16 cellular contexts compared by ENCODE assay signal in genomic region chr11:23903044-23903704, GRCh38.
DNase-seq lines count a peak whose midpoint lies in the region; FAIRE-seq and TF ChIP-seq lines count a peak whose summit lies in the region.
"Had no signal": no experiment of that assay in that cellular context is flagged by ENCODE, and none has a peak within 500 bp of the region (broad histone marks: within the 10 kb centered on the region; RNA-seq: fewer than 3 reads in every experiment).

No MANE protein-coding gene starts in this region.

- H3K27me3 ChIP-seq in keratinocyte (ENCODE audit: control insufficient read depth, extremely low read depth, insufficient read depth, low read length) (no peaks in the 10 kb centered on the region), tibial nerve (no peaks in the 10 kb centered on the region), Peyer's patch (no peaks in the 10 kb centered on the region)

- H4K20me1 ChIP-seq in keratinocyte (ENCODE audit: control insufficient read depth, extremely low read depth, insufficient read depth, low read length), result no peaks in the 10 kb centered on the region

- no peak overlapping the region for H3K4me3 ChIP-seq in astrocyte of the spinal cord (ENCODE audit: low read depth, low read length)
- no peak overlapping the region for H3K4me3 ChIP-seq in keratinocyte (ENCODE audit: control insufficient read depth in 2 of 3, extremely low read depth in 1 of 3, insufficient read depth in 2 of 3, low read depth in 1 of 3, low read length in 3 of 3)
- H3K4me3 ChIP-seq in tibial nerve, result no peak overlapping the region
- no peak overlapping the region for H3K4me3 ChIP-seq in Peyer's patch
- H3K4me3 ChIP-seq: HAP-1 had no signal

- no peaks in the 10 kb centered on the region for H3K9me1 ChIP-seq in keratinocyte (ENCODE audit: control insufficient read depth, extremely low read depth, insufficient read depth, low read length)

- no peak overlapping the region for H3K9ac ChIP-seq in keratinocyte (ENCODE audit: control insufficient read depth, extremely low read depth, insufficient read depth, low read length)

- peaks cover 3% of the 10 kb centered on the region for H3K4me1 ChIP-seq in keratinocyte (ENCODE audit: control insufficient read depth, extremely low read depth, insufficient read depth, low read length)
- no peaks in the 10 kb centered on the region for H3K4me1 ChIP-seq in tibial nerve
- no peaks in the 10 kb centered on the region for H3K4me1 ChIP-seq in Peyer's patch
- H3K4me1 ChIP-seq: HAP-1 had no signal

- intact Hi-C loops in posterior cingulate gyrus (cut with DNase I), result no loop called here

- no peak for TF ChIP-seq POLR2A in tibial nerve (IDR thresholded peaks at IDR 0.05)
- no peak for TF ChIP-seq POLR2A in Peyer's patch (IDR thresholded peaks at IDR 0.05)

- dilution Hi-C loops in keratinocyte (cut with MboI; ENCODE audit: extremely low pct_ligation_motif_present, low sequenced_read_pairs), result no loop called here

- 56 to 66% methylated on average over 7 of the region's 7 CpGs for WGBS in tibial nerve, 2 donors

- no peak overlapping the region for H2AFZ ChIP-seq in keratinocyte (ENCODE audit: control insufficient read depth, low read length)

- FAIRE-seq in HTR-8/SVneo (lab: Jason Lieb, UNC) (peak; percentile 69), keratinocyte (lab: Jason Lieb, UNC) (no peak)

- H3K36me3 ChIP-seq in keratinocyte (ENCODE audit: control insufficient read depth in 2 of 2, extremely low read depth in 1 of 2, insufficient read depth in 2 of 2, low read length in 2 of 2), result no peaks in the 10 kb centered on the region
- no peaks in the 10 kb centered on the region for H3K36me3 ChIP-seq in tibial nerve
- no peaks in the 10 kb centered on the region for H3K36me3 ChIP-seq in Peyer's patch
- H3K36me3 ChIP-seq: HAP-1 had no signal

- in situ Hi-C loops in astrocyte of the spinal cord (cut with HindIII; ENCODE audit: low sequenced_read_pairs), result no loop called here

- TF ChIP-seq EP300 in tibial nerve (IDR thresholded peaks at IDR 0.05), result no peak

- H3K79me2 ChIP-seq in keratinocyte (ENCODE audit: control insufficient read depth, insufficient read depth, low read length), result no peaks in the 10 kb centered on the region

- H3K9me3 ChIP-seq in keratinocyte (ENCODE audit: control insufficient read depth, low read depth, low read length) (no peaks in the 10 kb centered on the region), tibial nerve (no peaks in the 10 kb centered on the region), Peyer's patch (no peaks in the 10 kb centered on the region)
- H3K9me3 ChIP-seq: HAP-1 had no signal

- DNase-seq in AG08395 (ENCODE audit: low spot score) (peak; percentile 42), HTR-8/SVneo (ENCODE audit: insufficient read length, low spot score) (peak; percentile 24), astrocyte of the spinal cord (ENCODE audit: low read depth, low spot score) (peak; percentile 90), keratinocyte (ENCODE audit: low read depth, low spot score) (peak; percentile 7), tibial nerve (ENCODE audit: low spot score in 2 of 2) (no peak), Peyer's patch (no peak), D341Med (ENCODE audit: low spot score) (no peak), posterior cingulate gyrus (no peak)
- DNase-seq: activated CD4-positive, alpha-beta T cell treated with anti-CD3 and anti-CD28 coated beads, Interleukin-2, amount 50 U/mL, for 48 hours; activated naive CD4-positive, alpha-beta T cell treated with anti-CD3 and anti-CD28 coated beads, Interleukin-2, amount 10 ng/mL, durations not matched to agents 7 days and 5 days; C1 segment of cervical spinal cord; effector CD4-positive, alpha-beta T cell; NCI-H1048; stimulated activated CD4-positive, alpha-beta T cell treated with anti-CD3 and anti-CD28 coated beads, Interleukin-1b, Interleukin-23, amount 100 ng/mL, for 48 hours; T-cell had no signal

- H3K27ac ChIP-seq in keratinocyte (ENCODE audit: control insufficient read depth, insufficient read depth, low read length) (no peak overlapping the region), tibial nerve (no peak overlapping the region), Peyer's patch (no peak overlapping the region)

- no peak overlapping the region for H3K4me2 ChIP-seq in keratinocyte (ENCODE audit: control insufficient read depth, extremely low read depth, insufficient read depth, low read depth, low read length)

- TF ChIP-seq CTCF in astrocyte of the spinal cord (IDR thresholded peaks at IDR 0.05; ENCODE audit: low read depth, low read length) (no peak), keratinocyte (optimal IDR thresholded peaks at IDR 0.05 in 1 of 3, IDR thresholded peaks at IDR 0.05 in 1 of 3, conservative IDR thresholded peaks at IDR 0.05 in 1 of 3; ENCODE audit: extremely low read depth in 1 of 3, insufficient read depth in 2 of 3, low read length in 3 of 3) (no peak), tibial nerve (IDR thresholded peaks at IDR 0.05) (no peak), Peyer's patch (IDR thresholded peaks at IDR 0.05) (no peak)

Comparison
In these comparisons a context has a peak if more than half of its experiments do, and no peak if none do; other contexts are left out.
1. DNase-seq: peak in AG08395 (single experiment), HTR-8/SVneo (single experiment), astrocyte of the spinal cord (single experiment) and keratinocyte (single experiment); none in tibial nerve (0 of 2), Peyer's patch (0 of 3), D341Med (single experiment) and posterior cingulate gyrus (0 of 10).